Comparison of ENCODE assay signal across 9 cellular contexts in genomic region chr20:25238319-25239037, GRCh38. TPM values are rescaled to one million over a fixed set of nuclear protein-coding genes. Genes with fewer than 3 reads are reported as not detected.
DNase-seq lines count a peak whose midpoint lies in the region; ATAC-seq and TF ChIP-seq lines count a peak whose summit lies in the region.
"Had no signal": no experiment of that assay in that cellular context is flagged by ENCODE, and none has a peak within 500 bp of the region (broad histone marks: within the 10 kb centered on the region; RNA-seq: fewer than 3 reads in every experiment).

No MANE protein-coding gene starts in this region.

- H3K79me2 ChIP-seq in trophoblast cell (ENCODE audit: control insufficient read depth, insufficient read depth, low read length, poor library complexity), result no peaks in the 10 kb centered on the region

- intact Hi-C loops in Panc1 (cut with micrococcal nuclease; ENCODE audit: unreplicated experiment), result no loop called here
- intact Hi-C loops in colonic mucosa (cut with DNase I), result no loop called here

- H3K9ac ChIP-seq in colonic mucosa (ENCODE audit: low read depth in 2 of 2, low read length in 2 of 2) (no peak overlapping the region), trophoblast cell (ENCODE audit: low read length) (no peak overlapping the region)

- H2AK5ac ChIP-seq in trophoblast cell (ENCODE audit: low read length), result no peak overlapping the region

- peak overlapping the region; percentile 37 for H2BK120ac ChIP-seq in trophoblast cell (ENCODE audit: insufficient read depth, low read length, poor library complexity)

- H3K27ac ChIP-seq in Panc1 (ENCODE audit: low read length), result peak overlapping the region; percentile 100
- peak overlapping the region; percentile 50 for H3K27ac ChIP-seq in colonic mucosa
- H3K27ac ChIP-seq in trophoblast cell (ENCODE audit: low read depth, low read length), result no peak overlapping the region

- H3K4me3 ChIP-seq in Panc1 (ENCODE audit: low read depth in 2 of 2, low read length in 2 of 2) (peak overlapping the region in 1 of 2 experiments; percentile 3; a peak in 1 of 4 replicates), colonic mucosa (no peak overlapping the region), trophoblast cell (ENCODE audit: low read depth, low read length) (no peak overlapping the region)

- CTCF ChIA-PET in Panc1 (lab: Charles Lee), result no interaction called here

- in situ Hi-C loops in Panc1 (cut with HindIII; ENCODE audit: low pct_unique_long_range_greater_than_20kb, low sequenced_read_pairs), result no loop called here

- TF ChIP-seq CTCF in Panc1 (IDR thresholded peaks at IDR 0.05) (no peak), colonic mucosa (IDR thresholded peaks at IDR 0.05) (no peak)

- H2BK12ac ChIP-seq in trophoblast cell (ENCODE audit: low read length), result peak overlapping the region; percentile 53

- H3K27me3 ChIP-seq in Panc1 (ENCODE audit: control insufficient read depth, insufficient read depth, low read length), result no peaks in the 10 kb centered on the region
- no peaks in the 10 kb centered on the region for H3K27me3 ChIP-seq in colonic mucosa
- H3K27me3 ChIP-seq in trophoblast cell (ENCODE audit: insufficient read depth, low read length), result no peaks in the 10 kb centered on the region

- DNase-seq in Daoy (ENCODE audit: low read depth) (peak; percentile 59), Panc1 (ENCODE audit: low read depth, low spot score) (no peak), colonic mucosa (no peak), trophoblast cell (peak in 1 of 2 donors; percentile 18), midbrain (lab: John Stamatoyannopoulos, UW) (no peak), iPS-NIHi11 (ENCODE audit: low spot score) (no peak), middle frontal gyrus (ENCODE audit: extremely low spot score, low spot score) (no peak)
- DNase-seq: NCI-H1092 treated with DMSO at 0.1 percent for 48 hours had no signal

- H3K4me1 ChIP-seq in Panc1 (ENCODE audit: control insufficient read depth, insufficient read depth, low read length), result peaks cover 67% of the 10 kb centered on the region
- peaks cover 17% of the 10 kb centered on the region for H3K4me1 ChIP-seq in colonic mucosa
- peaks cover 11 to 14% of the 10 kb centered on the region in 2 experiments for H3K4me1 ChIP-seq in trophoblast cell (ENCODE audit: control insufficient read depth in 1 of 2, insufficient read depth in 2 of 2, low read length in 2 of 2)

- peak overlapping the region; percentile 48 for H3K14ac ChIP-seq in trophoblast cell (ENCODE audit: low read length)

- H3K36me3 ChIP-seq in Panc1 (ENCODE audit: control insufficient read depth, insufficient read depth, low read length) (no peaks in the 10 kb centered on the region), colonic mucosa (no peaks in the 10 kb centered on the region), trophoblast cell (ENCODE audit: control insufficient read depth in 1 of 2, insufficient read depth in 2 of 2, low read length in 2 of 2) (no peaks in the 10 kb centered on the region)

- H4K91ac ChIP-seq in trophoblast cell (ENCODE audit: low read depth, low read length), result peak overlapping the region; percentile 46

- H3K79me1 ChIP-seq in trophoblast cell (ENCODE audit: low read length), result peaks cover 3% of the 10 kb centered on the region

- POLR2A ChIA-PET in Panc1 (lab: Charles Lee), result no interaction called here

- H3K18ac ChIP-seq in trophoblast cell (ENCODE audit: low read length), result peak overlapping the region; percentile 39

- ATAC-seq in Panc1, result no peak; the same call in 1 of the 2 replicates
- no peak for ATAC-seq in HG02884 (IDR thresholded peaks at IDR 0.05; ENCODE audit: unreplicated experiment)

- no peak overlapping the region for H3K4ac ChIP-seq in trophoblast cell (ENCODE audit: low read depth, low read length)

- H3K9me3 ChIP-seq in Panc1 (ENCODE audit: control insufficient read depth, insufficient read depth, low read depth, low read length), result no peaks in the 10 kb centered on the region; the same call in 1 of the 2 replicates
- no peaks in the 10 kb centered on the region for H3K9me3 ChIP-seq in colonic mucosa
- peaks cover 3% of the 10 kb centered on the region for H3K9me3 ChIP-seq in trophoblast cell (ENCODE audit: insufficient read depth, low read depth, low read length)

- BruUV-seq in Panc1 (replicated peaks; lab: Mats Ljungman, UMichigan), result TSS peak; percentile 95

- no peak overlapping the region for H3K4me2 ChIP-seq in trophoblast cell (ENCODE audit: low read length)

- WGBS in trophoblast cell (ENCODE audit: extremely low coverage, insufficient coverage, insufficient read length), result no CpG with 5 or more reads among the region's 12 CpGs

- no peak overlapping the region for H2AFZ ChIP-seq in trophoblast cell (ENCODE audit: insufficient read depth, low read length, poor library complexity)

- H4K12ac ChIP-seq in trophoblast cell (ENCODE audit: low read depth, low read length), result no peak overlapping the region

- peak overlapping the region; percentile 64 for H2BK5ac ChIP-seq in trophoblast cell (ENCODE audit: low read depth, low read length, poor library complexity)

- H4K8ac ChIP-seq in trophoblast cell (ENCODE audit: low read depth, low read length), result no peak overlapping the region

- H3K23ac ChIP-seq in trophoblast cell (ENCODE audit: low read length), result no peak overlapping the region

RNA-seq across cellular contexts. Expression of gene PYGB, which starts 9.4 kb away (rescaled TPM):
- total RNA-seq in Daoy (2014; rRNA removed; shearing (Covaris generic)), result 54.8 and 59.9 TPM in 2 replicates
- total RNA-seq in Panc1 (2021; ENCODE audit: unreplicated experiment), result 220 TPM
- 308 TPM for polyA plus RNA-seq in Panc1 (2012; ENCODE audit: insufficient read length)
- 100 to 1,000 TPM; 211 to 295 TPM for total RNA-seq in colonic mucosa
- 21.3 and 22.0 TPM in 2 replicates for polyA plus RNA-seq in trophoblast cell (2013)

RNA-seq across cellular contexts. Expression of gene ENTPD6, which starts 43.0 kb away (rescaled TPM):
- total RNA-seq in Daoy (2014; rRNA removed; shearing (Covaris generic)), result 28.9 and 33.2 TPM in 2 replicates
- 108 TPM for total RNA-seq in Panc1 (2021; ENCODE audit: unreplicated experiment)
- 99.8 TPM for polyA plus RNA-seq in Panc1 (2012; ENCODE audit: insufficient read length)
- 100 to 1,000 TPM; 120 to 201 TPM for total RNA-seq in colonic mucosa
- polyA plus RNA-seq in trophoblast cell (2013), result 20.3 and 20.9 TPM in 2 replicates
